ENCODE assay signal across 1 cellular context in genomic region chr1:33255347-33256311, GRCh38.
TF ChIP-seq lines count a peak whose summit lies in the region.

No MANE protein-coding gene starts in this region.

TF ChIP-seq in HepG2, 621 proteins besides CTCF, POLR2A, EP300 and RAD21 (continued from another document and continues in another):
- no peak for TF ChIP-seq ZNF414 (CRISPR knock-in tag; IDR thresholded peaks at IDR 0.05)
- no peak for TF ChIP-seq SMC3 (IDR thresholded peaks at IDR 0.05; ENCODE audit: low read length)
- TF ChIP-seq HNF4A (CRISPR knock-in tag; IDR thresholded peaks at IDR 0.05), result no peak
- TF ChIP-seq RORA (CRISPR knock-in tag; IDR thresholded peaks at IDR 0.05), result no peak
- TF ChIP-seq ZNF33A (CRISPR knock-in tag; IDR thresholded peaks at IDR 0.05; ENCODE audit: borderline replicate concordance), result no peak
- no peak for TF ChIP-seq PBX2 (CRISPR knock-in tag; IDR thresholded peaks at IDR 0.05)
- no peak for TF ChIP-seq HOXA5 (CRISPR knock-in tag; IDR thresholded peaks at IDR 0.05)
- peak; percentile 63; the same call in 1 of the 2 replicates for TF ChIP-seq KDM2A (CRISPR knock-in tag; IDR thresholded peaks at IDR 0.05; ENCODE audit: borderline replicate concordance, low read depth)
- TF ChIP-seq ZIK1 (CRISPR knock-in tag; IDR thresholded peaks at IDR 0.05; ENCODE audit: borderline replicate concordance, low read depth), result no peak
- TF ChIP-seq PITX1 (CRISPR knock-in tag; IDR thresholded peaks at IDR 0.05), result no peak
- 0 out of 2 replicates have a peak, but pooled peaks have one; percentile 22 for TF ChIP-seq IKZF5 (CRISPR knock-in tag; IDR thresholded peaks at IDR 0.05)
- TF ChIP-seq CHD2 (IDR thresholded peaks at IDR 0.05; ENCODE audit: low read depth, low read length), result no peak
- TF ChIP-seq ZBTB33 (CRISPR knock-in tag; IDR thresholded peaks at IDR 0.05), result no peak
- peak; percentile 25; the same call in 1 of the 2 replicates for TF ChIP-seq BCL3 (CRISPR knock-in tag; IDR thresholded peaks at IDR 0.05)
- TF ChIP-seq ATF3 (CRISPR knock-in tag; IDR thresholded peaks at IDR 0.05), result no peak
- TF ChIP-seq HOMEZ (CRISPR knock-in tag; IDR thresholded peaks at IDR 0.05; ENCODE audit: low read depth), result no peak
- TF ChIP-seq CAMTA2 (CRISPR knock-in tag; IDR thresholded peaks at IDR 0.05; ENCODE audit: borderline replicate concordance), result no peak
- no peak for TF ChIP-seq CHD4 (IDR thresholded peaks at IDR 0.05; ENCODE audit: borderline replicate concordance, low read length)
- TF ChIP-seq ZEB1 (IDR thresholded peaks at IDR 0.05; ENCODE audit: insufficient replicate concordance, low read depth), result no peak
- no peak; the same call in 1 of the 2 replicates for TF ChIP-seq ZC3H13 (CRISPR knock-in tag; IDR thresholded peaks at IDR 0.05)
- TF ChIP-seq ZNF790 (CRISPR knock-in tag; IDR thresholded peaks at IDR 0.05; ENCODE audit: borderline replicate concordance), result no peak
- TF ChIP-seq POGZ (CRISPR knock-in tag; IDR thresholded peaks at IDR 0.05), result no peak
- TF ChIP-seq ETV6 (CRISPR knock-in tag; conservative IDR thresholded peaks at IDR 0.05), result no peak
- no peak for TF ChIP-seq ZNF512 (CRISPR knock-in tag; IDR thresholded peaks at IDR 0.05)
- no peak for TF ChIP-seq MEF2D (CRISPR knock-in tag; IDR thresholded peaks at IDR 0.05)
- no peak for TF ChIP-seq NR2F2 (IDR thresholded peaks at IDR 0.05; ENCODE audit: borderline replicate concordance, low read depth)
- no peak for TF ChIP-seq USF2 (IDR thresholded peaks at IDR 0.05; ENCODE audit: low read depth, low read length)
- TF ChIP-seq USF2 (CRISPR knock-in tag; IDR thresholded peaks at IDR 0.05; ENCODE audit: borderline replicate concordance), result no peak
- TF ChIP-seq GMEB1 (CRISPR knock-in tag; IDR thresholded peaks at IDR 0.05; ENCODE audit: borderline replicate concordance), result no peak
- TF ChIP-seq ZNF614 (CRISPR knock-in tag; IDR thresholded peaks at IDR 0.05; ENCODE audit: borderline replicate concordance), result 0 out of 2 replicates have a peak, but pooled peaks have one; percentile 30
- peak; percentile 26; the same call in 1 of the 2 replicates for TF ChIP-seq ZSCAN25 (CRISPR knock-in tag; IDR thresholded peaks at IDR 0.05)
- TF ChIP-seq PREB (CRISPR knock-in tag; IDR thresholded peaks at IDR 0.05), result no peak
- TF ChIP-seq IRF1 (CRISPR knock-in tag; IDR thresholded peaks at IDR 0.05; ENCODE audit: low read depth), result no peak
- TF ChIP-seq PHF5A (CRISPR knock-in tag; IDR thresholded peaks at IDR 0.05; ENCODE audit: low read depth, unreplicated experiment), result no peak
- no peak for TF ChIP-seq RARA (CRISPR knock-in tag; IDR thresholded peaks at IDR 0.05)
- no peak for TF ChIP-seq ZNF354B (CRISPR knock-in tag; IDR thresholded peaks at IDR 0.05)
- TF ChIP-seq MBNL3 (CRISPR knock-in tag; conservative IDR thresholded peaks at IDR 0.05), result no peak
- TF ChIP-seq PHF21A (CRISPR knock-in tag; IDR thresholded peaks at IDR 0.05), result no peak
- 0 out of 2 replicates have a peak, but pooled peaks have one; percentile 44 for TF ChIP-seq TSC22D2 (CRISPR knock-in tag; IDR thresholded peaks at IDR 0.05; ENCODE audit: borderline replicate concordance)
- no peak for TF ChIP-seq ZNF75D (CRISPR knock-in tag; IDR thresholded peaks at IDR 0.05; ENCODE audit: borderline replicate concordance)
- TF ChIP-seq THRA (CRISPR knock-in tag; IDR thresholded peaks at IDR 0.05; ENCODE audit: borderline replicate concordance), result no peak
- no peak for TF ChIP-seq ZSCAN29 (CRISPR knock-in tag; conservative IDR thresholded peaks at IDR 0.05)
- TF ChIP-seq MXD1 (CRISPR knock-in tag; IDR thresholded peaks at IDR 0.05), result no peak
- no peak for TF ChIP-seq AKAP8 (CRISPR knock-in tag; IDR thresholded peaks at IDR 0.05)
- TF ChIP-seq POLR2G (IDR thresholded peaks at IDR 0.05; ENCODE audit: low read depth, low read length), result peak; percentile 80
- peak; percentile 77 for TF ChIP-seq ZFY (CRISPR knock-in tag; IDR thresholded peaks at IDR 0.05)
- no peak for TF ChIP-seq TP53 (CRISPR knock-in tag; conservative IDR thresholded peaks at IDR 0.05)
